ENCODE assay signal across 13 cellular contexts in genomic region chr9:35972093-35972492, GRCh38. TPM values are rescaled to one million over a fixed set of nuclear protein-coding genes. Genes with fewer than 3 reads are reported as not detected.
DNase-seq lines count a peak whose midpoint lies in the region; ATAC-seq, FAIRE-seq and TF ChIP-seq lines count a peak whose summit lies in the region.
"Had no signal": no experiment of that assay in that cellular context is flagged by ENCODE, and none has a peak within 500 bp of the region (broad histone marks: within the 10 kb centered on the region; RNA-seq: fewer than 3 reads in every experiment).

No MANE protein-coding gene starts in this region.

- TF ChIP-seq CTCF in right atrium auricular region (IDR thresholded peaks at IDR 0.05) (no peak), coronary artery (IDR thresholded peaks at IDR 0.05) (no peak), nephron (IDR thresholded peaks at IDR 0.05; ENCODE audit: unreplicated experiment in 3 of 3) (no peak), D721Med (IDR thresholded peaks at IDR 0.05; ENCODE audit: insufficient read depth, missing control alignments) (no peak), vagina (IDR thresholded peaks at IDR 0.05) (no peak)

- H3K9me3 ChIP-seq in right atrium auricular region (peaks cover 0 to 22% of the 10 kb centered on the region in 2 donors), vagina (no peaks in the 10 kb centered on the region)

- no peaks in the 10 kb centered on the region for H3K4me1 Mint-ChIP-seq in nephron

- H3K4me3 Mint-ChIP-seq in nephron, result peak overlapping the region; percentile 36 to 63 (median 55)

- no peaks in the 10 kb centered on the region for H3K4me1 ChIP-seq in right atrium auricular region
- H3K4me1 ChIP-seq in urinary bladder (ENCODE audit: insufficient read depth), result no peaks in the 10 kb centered on the region
- H3K4me1 ChIP-seq in vagina, result no peaks in the 10 kb centered on the region

- no peaks in the 10 kb centered on the region for H3K36me3 ChIP-seq in right atrium auricular region
- H3K36me3 ChIP-seq in urinary bladder (ENCODE audit: insufficient read depth), result no peaks in the 10 kb centered on the region
- H3K36me3 ChIP-seq in vagina, result no peaks in the 10 kb centered on the region

- H3K9me3 Mint-ChIP-seq in nephron, result peaks cover 31% of the 10 kb centered on the region

- FAIRE-seq in D721Med (lab: Jason Lieb, UNC), result no peak

- H3K4me3 ChIP-seq in right atrium auricular region (peak overlapping the region in 1 of 2 donors; percentile 28), coronary artery (peak overlapping the region; percentile 36), urinary bladder (ENCODE audit: low read depth, low read length) (peak overlapping the region; percentile 14), vagina (no peak overlapping the region)

- intact Hi-C loops in Right ventricle myocardium superior (cut with DNase I), result no loop called here
- intact Hi-C loops in vagina (cut with DNase I), result no loop called here

- H3K27ac ChIP-seq in right atrium auricular region (no peak overlapping the region), coronary artery (no peak overlapping the region), urinary bladder (ENCODE audit: low read depth) (no peak overlapping the region), vagina (no peak overlapping the region)

- peaks cover 5% of the 10 kb centered on the region for H3K36me3 Mint-ChIP-seq in nephron (ENCODE audit: low read depth)

- ATAC-seq in Right ventricle myocardium superior (ENCODE audit: poor library complexity) (peak; percentile 64), HG02970 (IDR thresholded peaks at IDR 0.05; ENCODE audit: low FRiP score, unreplicated experiment) (no peak)

- DNase-seq in Right ventricle myocardium superior (peak; percentile 46), right atrium auricular region (ENCODE audit: low spot score) (no peak), coronary artery (ENCODE audit: low spot score) (no peak), D721Med (ENCODE audit: insufficient read length, low spot score) (no peak), vagina (ENCODE audit: extremely low spot score in 2 of 2) (no peak)
- DNase-seq: activated CD4-positive, CD25-positive, alpha-beta regulatory T cell treated with anti-CD3 and anti-CD28 coated beads, Interleukin-2, amount 50 U/mL, for 72 hours; kidney glomerular epithelial cell; NCI-H1092 treated with DMSO at 0.1 percent for 48 hours had no signal

- 13% methylated on average over 35 of the region's 35 CpGs for WGBS in urinary bladder

- peaks cover 0 to 5% of the 10 kb centered on the region in 2 donors for H3K27me3 ChIP-seq in right atrium auricular region
- H3K27me3 ChIP-seq in vagina, result no peaks in the 10 kb centered on the region

- no peak for TF ChIP-seq POLR2A in vagina (IDR thresholded peaks at IDR 0.05)

- H3K27ac Mint-ChIP-seq in nephron, result no peak overlapping the region

- H3K27me3 Mint-ChIP-seq in nephron (ENCODE audit: low read depth), result peaks cover 15% of the 10 kb centered on the region

RNA-seq across cellular contexts. Expression of gene OR2S2, which starts 14.1 kb away (rescaled TPM):
- total RNA-seq in Right ventricle myocardium superior (not detected), right atrium auricular region (not detected), urinary bladder (not detected), vagina (not detected)
- not detected for polyA plus RNA-seq in urinary bladder
- total RNA-seq: dermis microvascular lymphatic vessel endothelial cell, ureter had no signal

Comparison
In these comparisons a context has a peak if more than half of its experiments do, and no peak if none do; other contexts are left out.
1. H3K4me3 ChIP-seq: peak in coronary artery (single experiment) and urinary bladder (single experiment); none in vagina (0 of 2).